In the genomic region with DNA sequence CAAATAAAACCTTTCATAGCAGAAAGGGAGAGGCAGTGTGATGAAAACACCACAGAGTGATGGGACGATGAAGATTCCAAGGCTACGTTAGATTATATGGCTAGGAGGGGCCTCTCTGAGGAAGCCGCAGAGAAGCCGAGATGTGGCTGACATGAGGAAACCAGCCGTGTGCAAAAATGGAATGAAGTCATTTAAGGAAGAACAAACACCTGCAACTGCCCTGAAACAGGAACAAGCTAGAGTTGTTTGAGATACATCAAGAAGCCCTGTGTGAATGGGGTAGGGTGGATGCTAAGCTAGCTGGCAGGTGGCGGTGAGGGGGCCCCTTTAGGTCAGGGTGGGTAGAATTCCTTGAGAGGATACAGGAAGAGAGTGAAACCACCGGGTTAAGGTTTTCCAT, we compare ENCODE assay signal across 16 cellular contexts.
A peak's percentile ranks its signal among the peaks of the same experiment; 100 is the strongest.
DNase-seq lines count a peak whose midpoint lies in the region; ATAC-seq and TF ChIP-seq lines count a peak whose summit lies in the region.
"Had no signal": no experiment of that assay in that cellular context is flagged by ENCODE, and none has a peak within 500 bp of the region (broad histone marks: within the 10 kb centered on the region; RNA-seq: fewer than 3 reads in every experiment).

No MANE protein-coding gene starts in this region.

- peaks cover 1% of the 10 kb centered on the region for H3K9me3 Mint-ChIP-seq in memory B cell

- peak overlapping the region; percentile 47 for H3K4me3 Mint-ChIP-seq in memory B cell
- H3K4me3 Mint-ChIP-seq: nephron had no signal

- TF ChIP-seq CTCF in DND-41 (IDR thresholded peaks at IDR 0.05; ENCODE audit: borderline replicate concordance, extremely low read depth, low read length, poor library complexity, severe bottlenecking) (no peak), tibial artery (IDR thresholded peaks at IDR 0.05) (no peak)

- no peaks in the 10 kb centered on the region for H3K36me3 Mint-ChIP-seq in memory B cell

- no peaks in the 10 kb centered on the region for H3K9me3 ChIP-seq in DND-41 (ENCODE audit: insufficient read depth, low read length, severe bottlenecking)
- H3K9me3 ChIP-seq in tibial artery = no peaks in the 10 kb centered on the region
- H3K9me3 ChIP-seq: thoracic aorta had no signal

- no peaks in the 10 kb centered on the region for H3K79me2 ChIP-seq in DND-41 (ENCODE audit: insufficient read depth, low read length)

- peak overlapping the region; percentile 34; the same call in 1 of the 2 replicates for H3K27ac ChIP-seq in DND-41 (ENCODE audit: low read length)
- no peak overlapping the region for H3K27ac ChIP-seq in tibial artery
- H3K27ac ChIP-seq: thoracic aorta had no signal

- H3K4me1 Mint-ChIP-seq in memory B cell = peaks cover 16% of the 10 kb centered on the region

- ATAC-seq in DND-41 (ENCODE audit: insufficient read depth, low read depth) = peak; percentile 27
- peak; percentile 68 for ATAC-seq in GM21576 (IDR thresholded peaks at IDR 0.05; ENCODE audit: unreplicated experiment)
- ATAC-seq in memory B cell (ENCODE audit: low read depth) = peak; percentile 97
- ATAC-seq in HG03045 (IDR thresholded peaks at IDR 0.05; ENCODE audit: unreplicated experiment) = no peak
- ATAC-seq in HG03520 (IDR thresholded peaks at IDR 0.05; ENCODE audit: unreplicated experiment) = no peak

- no peaks in the 10 kb centered on the region for H4K20me1 ChIP-seq in DND-41 (ENCODE audit: insufficient read depth, low read length)

- in situ Hi-C loops in ACHN (cut with HindIII; ENCODE audit: low pct_ligation_motif_present, low pct_unique_long_range_greater_than_20kb, low sequenced_read_pairs) = no loop called here

- peak overlapping the region; percentile 72 for H3K27ac Mint-ChIP-seq in memory B cell
- H3K27ac Mint-ChIP-seq: nephron had no signal

- intact Hi-C loops in tibial artery (cut with DNase I; ENCODE audit: low total_unique reads) = no loop called here

- H3K36me3 ChIP-seq in DND-41 (ENCODE audit: insufficient read depth, low read length) (no peaks in the 10 kb centered on the region), tibial artery (no peaks in the 10 kb centered on the region)
- H3K36me3 ChIP-seq: thoracic aorta had no signal

- H3K27me3 ChIP-seq in DND-41 (ENCODE audit: insufficient read depth, low read length, poor library complexity) (no peaks in the 10 kb centered on the region), tibial artery (no peaks in the 10 kb centered on the region)

- H3K9ac ChIP-seq in DND-41 (ENCODE audit: low read depth, low read length) = no peak overlapping the region

- H3K4me3 ChIP-seq in DND-41 (ENCODE audit: low read depth in 1 of 2, low read length in 2 of 2) (no peak overlapping the region), tibial artery (no peak overlapping the region)
- H3K4me3 ChIP-seq: thoracic aorta had no signal

- DNase-seq in DND-41 (peak; percentile 29), NOMO-1 treated with dmso at 0.1 percent for 144 hours (lab: John Stamatoyannopoulos, UW; ENCODE audit: unreplicated experiment) (peak; percentile 61), memory B cell (ENCODE audit: low spot score in 2 of 2) (peak in 1 of 2 donors; percentile 42), ACHN (no peak), tibial artery (no peak)
- DNase-seq: activated naive CD4-positive, alpha-beta T cell treated with Interleukin-2 at 50 U/mL for 16 hours; C1 segment of cervical spinal cord; GOT3; NCI-H82; retina; SHP77 had no signal

- peaks cover 41% of the 10 kb centered on the region for H3K4me1 ChIP-seq in DND-41 (ENCODE audit: insufficient read depth, low read length)
- peaks cover 0 to 20% (median 6%) of the 10 kb centered on the region in 4 donors for H3K4me1 ChIP-seq in tibial artery

- H3K27me3 Mint-ChIP-seq in memory B cell = peaks cover 2% of the 10 kb centered on the region

- no peak overlapping the region for H3K4me2 ChIP-seq in DND-41 (ENCODE audit: insufficient read depth, low read length)

- no peak overlapping the region for H2AFZ ChIP-seq in DND-41 (ENCODE audit: low read depth, low read length)

Comparison
In these comparisons a context has a peak if more than half of its experiments do, and no peak if none do; other contexts are left out.
1. ATAC-seq: peak in DND-41 (single experiment), GM21576 (single experiment) and memory B cell (single experiment); none in HG03045 (single experiment) and HG03520 (single experiment).
2. DNase-seq: peak in DND-41 (single experiment) and NOMO-1 treated with dmso at 0.1 percent for 144 hours (single experiment); none in ACHN (single experiment) and tibial artery (0 of 2).